10 cellular contexts compared by ENCODE assay signal in the genomic region with DNA sequence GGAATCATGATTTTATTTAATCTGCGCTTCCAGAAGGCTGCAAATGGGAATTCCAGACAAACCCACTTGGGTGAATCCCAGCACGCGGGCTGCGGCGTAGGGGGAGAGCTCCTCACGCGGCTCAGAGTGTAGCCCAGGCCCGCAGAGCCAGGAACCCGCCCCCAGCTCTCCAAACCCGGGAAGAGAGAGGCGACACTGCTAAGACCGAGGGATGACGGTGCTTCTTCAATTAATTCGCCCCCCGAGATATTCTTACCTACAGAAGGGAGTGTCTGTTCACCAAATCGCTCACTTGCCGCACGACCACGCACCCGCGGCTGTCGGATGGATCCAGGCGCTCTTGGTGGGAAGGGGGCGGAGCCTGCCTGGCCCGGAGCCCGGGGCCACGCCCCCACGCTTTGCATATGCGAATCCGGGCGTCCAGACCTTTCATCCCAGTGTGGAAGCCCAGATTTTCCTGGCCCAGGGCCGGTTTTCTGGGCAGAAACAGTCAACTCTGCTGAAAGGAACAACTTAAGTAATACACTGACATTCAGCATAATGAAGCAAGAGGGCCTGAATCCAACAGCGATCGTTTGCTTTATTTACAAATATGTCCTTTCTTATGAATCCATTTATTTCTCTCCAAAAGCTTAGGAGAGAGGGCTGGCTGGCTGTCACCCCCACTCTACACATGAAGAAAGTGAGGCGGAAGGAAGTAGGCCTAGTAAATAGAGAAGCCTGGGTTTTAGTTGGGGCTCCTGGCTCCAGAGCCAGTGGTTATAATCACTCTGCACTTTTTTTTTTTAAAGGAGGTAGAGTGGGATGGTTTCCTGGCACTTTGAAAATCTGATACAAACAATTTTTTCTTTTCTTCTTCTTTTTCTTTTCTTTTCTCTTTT. TPM values are rescaled to one million over a fixed set of nuclear protein-coding genes. Genes with fewer than 3 reads are reported as not detected.
A peak's percentile ranks its signal among the peaks of the same experiment; 100 is the strongest.
DNase-seq lines count a peak whose midpoint lies in the region; ATAC-seq, FAIRE-seq and TF ChIP-seq lines count a peak whose summit lies in the region.
"Had no signal": no experiment of that assay in that cellular context is flagged by ENCODE, and none has a peak within 500 bp of the region (broad histone marks: within the 10 kb centered on the region; RNA-seq: fewer than 3 reads in every experiment).

A gene (minus strand): TSS at position 342 of the 881 bp plus-strand sequence. CDS start 15,710 bp downstream, outside the sequence.

- no peak for TF ChIP-seq EP300 in A549 (IDR thresholded peaks at IDR 0.05)

- peaks cover 14% of the 10 kb centered on the region for H3K4me1 ChIP-seq in A549
- H3K4me1 ChIP-seq in neural progenitor cell: no peaks in the 10 kb centered on the region

- intact Hi-C loops in head of caudate nucleus (cut with DNase I): no loop called here

- peak within 1 kb of the TSS; percentile 64 for H2AFZ ChIP-seq in neural progenitor cell (replicated peaks)

- no peaks in the 10 kb centered on the region for H3K9me3 Mint-ChIP-seq in activated naive CD8-positive, alpha-beta T cell treated with anti-CD3 and anti-CD28 coated beads for 36 hours
- no peaks in the 10 kb centered on the region for H3K9me3 Mint-ChIP-seq in neural progenitor cell

- ATAC-seq in A549: peak; percentile 98
- no peak for ATAC-seq in GM19351 (IDR thresholded peaks at IDR 0.05; ENCODE audit: unreplicated experiment)

- DNase-seq in A549 (ENCODE audit: low read depth in 1 of 2, low spot score in 1 of 2) (peak; percentile 79 to 82), H7 (peak; percentile 94), head of caudate nucleus (peak; percentile 59 to 94 (median 80)), neural progenitor cell (ENCODE audit: low spot score) (peak; percentile 94), T-helper 9 cell (no peak)
- DNase-seq in activated naive CD8-positive, alpha-beta T cell treated with anti-CD3 and anti-CD28 coated beads for 36 hours: peak; percentile 14
- no peak for DNase-seq in activated effector memory CD4-positive, alpha-beta T cell treated with Interleukin-2 at 50 U/mL for 16 hours

- peaks cover 4% of the 10 kb centered on the region; the same call in 1 of the 2 replicates for H3K27me3 ChIP-seq in H7 (ENCODE audit: control insufficient read depth, insufficient read depth, low read length)
- H3K27me3 ChIP-seq in neural progenitor cell: peaks cover 19% of the 10 kb centered on the region

- no peaks in the 10 kb centered on the region for H3K36me3 Mint-ChIP-seq in activated naive CD8-positive, alpha-beta T cell treated with anti-CD3 and anti-CD28 coated beads for 36 hours
- no peaks in the 10 kb centered on the region for H3K36me3 Mint-ChIP-seq in neural progenitor cell
- H3K36me3 Mint-ChIP-seq: activated naive CD8-positive, alpha-beta T cell had no signal

- POLR2A ChIA-PET in A549 (lab: Yijun Ruan, JAX): interaction anchor here (0.6 kb wide), 1 partner anchor 60 kb away, joined by 3 read pairs; no protein-coding TSS in a partner anchor

- H3K4me2 ChIP-seq in A549: peak within 1 kb of the TSS; percentile 77
- H3K4me2 ChIP-seq in neural progenitor cell: peak within 1 kb of the TSS; percentile 77

- no peaks in the 10 kb centered on the region for H3K4me1 Mint-ChIP-seq in activated naive CD8-positive, alpha-beta T cell treated with anti-CD3 and anti-CD28 coated beads for 36 hours
- H3K4me1 Mint-ChIP-seq in neural progenitor cell: peaks cover 3% of the 10 kb centered on the region

- peaks cover 10% of the 10 kb centered on the region for H3F3A ChIP-seq in neural progenitor cell (ENCODE audit: low read depth)

- peak within 1 kb of the TSS; percentile 8 for H3K4me3 Mint-ChIP-seq in activated naive CD8-positive, alpha-beta T cell treated with anti-CD3 and anti-CD28 coated beads for 36 hours
- peak within 1 kb of the TSS; percentile 80 for H3K4me3 Mint-ChIP-seq in neural progenitor cell
- H3K4me3 Mint-ChIP-seq: activated naive CD8-positive, alpha-beta T cell had no signal

- CTCF ChIA-PET in A549 (lab: Yijun Ruan, JAX): interaction anchor here (0.6 to 1.6 kb wide), 2 partner anchors 19 to 145 kb away, joined by 3 to 4 read pairs; no protein-coding TSS in a partner anchor

- peak; percentile 18; the same call in 1 of the 2 replicates for TF ChIP-seq POLR2A in A549 (IDR thresholded peaks at IDR 0.05; ENCODE audit: low read length)

- no peaks in the 10 kb centered on the region for H3K9me3 ChIP-seq in A549
- no peaks in the 10 kb centered on the region for H3K9me3 ChIP-seq in neural progenitor cell (ENCODE audit: low read depth)

- TF ChIP-seq CTCF in A549 (IDR thresholded peaks at IDR 0.05) (no peak), neural progenitor cell (IDR thresholded peaks at IDR 0.05) (no peak)

- H3K27ac ChIP-seq in A549 (peak within 1 kb of the TSS; percentile 59 to 78), neural progenitor cell (no peak within 1 kb of the TSS)

- no peak within 1 kb of the TSS for H3K9ac ChIP-seq in neural progenitor cell

- WGBS in A549 (ENCODE audit: missing lambda C conversion rate): 4% methylated on average over 28 of the region's 35 CpGs

- H3K36me3 ChIP-seq in H7 (replicated peaks; ENCODE audit: control insufficient read depth, insufficient read depth, low read length) (no peaks in the 10 kb centered on the region), neural progenitor cell (no peaks in the 10 kb centered on the region)

- H3K27ac Mint-ChIP-seq in activated naive CD8-positive, alpha-beta T cell treated with anti-CD3 and anti-CD28 coated beads for 36 hours: no peak within 1 kb of the TSS
- no peak within 1 kb of the TSS for H3K27ac Mint-ChIP-seq in neural progenitor cell
- H3K27ac Mint-ChIP-seq: activated naive CD8-positive, alpha-beta T cell had no signal

- H3K27me3 Mint-ChIP-seq in activated naive CD8-positive, alpha-beta T cell treated with anti-CD3 and anti-CD28 coated beads for 36 hours: peaks cover 56% of the 10 kb centered on the region
- H3K27me3 Mint-ChIP-seq in neural progenitor cell (ENCODE audit: insufficient read depth, low read depth): peaks cover 16% of the 10 kb centered on the region

- no peaks in the 10 kb centered on the region for H4K20me1 ChIP-seq in neural progenitor cell (ENCODE audit: low read depth)

- TF ChIP-seq RAD21 in A549 (conservative IDR thresholded peaks at IDR 0.05 in 1 of 2, IDR thresholded peaks at IDR 0.05 in 1 of 2): no peak

- no peaks in the 10 kb centered on the region for H3K79me2 ChIP-seq in neural progenitor cell (ENCODE audit: low read depth)

- H3K4me3 ChIP-seq in A549 (peak within 1 kb of the TSS; percentile 59), H7 (ENCODE audit: insufficient read depth, low read depth, low read length) (peak within 1 kb of the TSS; percentile 57), neural progenitor cell (peak within 1 kb of the TSS; percentile 50)

- FAIRE-seq in A549 (lab: Jason Lieb, UNC): no peak
- FAIRE-seq: GM18507 had no signal

TF ChIP-seq in A549, 52 proteins besides CTCF, POLR2A, EP300 and RAD21:
- TF ChIP-seq CBX8 (IDR thresholded peaks at IDR 0.05) (no peak), ZC3H11A (IDR thresholded peaks at IDR 0.05) (no peak), EHMT2 (IDR thresholded peaks at IDR 0.05; ENCODE audit: low read depth) (no peak), SREBF2 (IDR thresholded peaks at IDR 0.05) (no peak), CEBPB (IDR thresholded peaks at IDR 0.05) (0 out of 4 replicates have a peak, but pooled peaks of 1 of the 2 experiments have one; percentile 16), ESRRA (IDR thresholded peaks at IDR 0.05; ENCODE audit: borderline replicate concordance, low read length) (no peak)
- TF ChIP-seq, protein P1, sequence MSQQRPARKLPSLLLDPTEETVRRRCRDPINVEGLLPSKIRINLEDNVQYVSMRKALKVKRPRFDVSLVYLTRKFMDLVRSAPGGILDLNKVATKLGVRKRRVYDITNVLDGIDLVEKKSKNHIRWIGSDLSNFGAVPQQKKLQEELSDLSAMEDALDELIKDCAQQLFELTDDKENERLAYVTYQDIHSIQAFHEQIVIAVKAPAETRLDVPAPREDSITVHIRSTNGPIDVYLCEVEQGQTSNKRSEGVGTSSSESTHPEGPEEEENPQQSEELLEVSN (IDR thresholded peaks at IDR 0.05; ENCODE audit: borderline replicate concordance, low read depth): 0 out of 2 replicates have a peak, but pooled peaks have one; percentile 3
- TF ChIP-seq, protein P2, sequence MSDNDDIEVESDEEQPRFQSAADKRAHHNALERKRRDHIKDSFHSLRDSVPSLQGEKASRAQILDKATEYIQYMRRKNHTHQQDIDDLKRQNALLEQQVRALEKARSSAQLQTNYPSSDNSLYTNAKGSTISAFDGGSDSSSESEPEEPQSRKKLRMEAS (IDR thresholded peaks at IDR 0.05): peak; percentile 55

RNA-seq across cellular contexts. Expression of the gene that starts here (rescaled TPM):
- polyA plus RNA-seq in A549 (2011; rRNA removed) (7.6 and 8.8 TPM in 2 replicates), A549 (2017; fragmentation: RNase III; extraction: RNeasy Plus Mini Kit Qiagen cat#74134 plus additional on column Dnase treatment) (2.2 to 2.8 TPM (median 2.7 TPM) in 3 replicates)
- polyA plus RNA-seq in A549 (2012; cell fraction: cytosol; rRNA removed): 2.6 and 3.2 TPM in 2 replicates
- 7.2 and 9.5 TPM in 2 replicates for polyA plus RNA-seq in A549 (2012; cell fraction: nucleus; rRNA removed)
- polyA minus RNA-seq in A549 (2011; rRNA and poly(A)+ RNA removed): 20.8 and 23.6 TPM in 2 replicates
- 1.1 and 1.7 TPM in 2 replicates for total RNA-seq in H7 (2014; rRNA removed; shearing (Covaris generic))
- not detected for total RNA-seq in activated naive CD8-positive, alpha-beta T cell treated with anti-CD3 and anti-CD28 coated beads for 36 hours
- total RNA-seq in neural progenitor cell (ENCODE audit: low replicate concordance): 0.96 and 1.6 TPM in 2 replicates

Comparison
In these comparisons a context has a peak if more than half of its experiments do, and no peak if none do; other contexts are left out.
1. Peak in DNase-seq in activated naive CD8-positive, alpha-beta T cell treated with anti-CD3 and anti-CD28 coated beads for 36 hours; RNA of the gene not detected or under 1 TPM.
2. DNase-seq: peak in A549 (2 of 2), H7 (single experiment), head of caudate nucleus (42 of 42) and neural progenitor cell (single experiment); none in T-helper 9 cell (single experiment) and activated effector memory CD4-positive, alpha-beta T cell treated with Interleukin-2 at 50 U/mL for 16 hours (single experiment).
3. Peak in every context shown above with its lines, with median percentiles within 50 percentile points of each other: H3K4me3 ChIP-seq.